In the genomic region with DNA sequence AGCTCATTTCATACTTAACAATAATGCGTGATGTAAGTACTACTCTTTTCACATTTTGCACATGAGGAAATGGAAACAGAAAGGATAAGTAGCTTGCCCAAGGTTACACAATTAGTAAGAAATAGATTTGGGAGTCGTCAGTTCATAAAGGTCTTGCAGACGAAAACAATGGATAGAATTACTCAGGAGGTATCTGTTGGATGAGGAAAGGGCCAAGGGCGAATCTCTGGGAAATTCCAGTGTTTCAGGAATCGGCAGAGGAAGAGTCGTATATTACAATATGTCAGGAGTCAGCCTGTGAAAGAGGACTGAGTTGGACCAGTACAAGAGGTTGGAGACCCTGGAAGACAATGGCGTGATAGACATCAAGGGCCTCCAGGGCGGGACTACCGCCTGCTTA, we compare ENCODE assay signal across 24 cellular contexts.
"Had no signal": no experiment of that assay in that cellular context is flagged by ENCODE, and none has a peak within 500 bp of the region (broad histone marks: within the 10 kb centered on the region; RNA-seq: fewer than 3 reads in every experiment).

No MANE protein-coding gene starts in this region.

- ATAC-seq: activated CD8-positive, alpha-beta memory T cell treated with anti-CD3 and anti-CD28 coated beads, Interleukin-2, amount 10 ng/mL, durations not matched to agents 7 days and 5 days; activated CD8-positive, alpha-beta T cell treated with anti-CD3 and anti-CD28 coated beads for 36 hours; esophagus mucosa; WTC11 had no signal

- DNase-seq: activated CD4-positive, alpha-beta T cell treated with anti-CD3 and anti-CD28 coated beads for 1 hour; activated CD4-positive, alpha-beta T cell treated with anti-CD3 and anti-CD28 coated beads for 4 hours; activated CD4-positive, alpha-beta T cell treated with anti-CD3 and anti-CD28 coated beads, Interleukin-2, amount 50 U/mL, for 1 hour; activated CD4-positive, alpha-beta T cell treated with anti-CD3 and anti-CD28 coated beads, Interleukin-2, amount 50 U/mL, for 48 hours; activated CD8-positive, alpha-beta memory T cell treated with anti-CD3 and anti-CD28 coated beads, Interleukin-2, amount 10 ng/mL, durations not matched to agents 7 days and 5 days; activated CD8-positive, alpha-beta memory T cell treated with anti-CD3 and anti-CD28 coated beads, Interleukin-2, amount 50 U/mL, for 4 hours; activated CD8-positive, alpha-beta T cell treated with anti-CD3 and anti-CD28 coated beads for 36 hours; activated gamma-delta T cell; activated naive CD4-positive, alpha-beta T cell; activated naive CD4-positive, alpha-beta T cell treated with anti-CD3 and anti-CD28 coated beads, Interleukin-2, amount 50 U/mL, for 16 hours; activated T-cell treated with anti-CD3 and anti-CD28 coated beads, Interleukin-2, amount 50 U/mL, for 1 hour; activated T-cell treated with anti-CD3 and anti-CD28 coated beads, Interleukin-2, amount 50 U/mL, for 48 hours; amniotic stem cell; anterior cingulate cortex; brain microvascular endothelial cell; dorsolateral prefrontal cortex; effector memory CD4-positive, alpha-beta T cell; endodermal cell; foreskin fibroblast; head of caudate nucleus; hippocampal formation; T-helper 2 cell had no signal
